11 cellular contexts compared by ENCODE assay signal in the genomic region with DNA sequence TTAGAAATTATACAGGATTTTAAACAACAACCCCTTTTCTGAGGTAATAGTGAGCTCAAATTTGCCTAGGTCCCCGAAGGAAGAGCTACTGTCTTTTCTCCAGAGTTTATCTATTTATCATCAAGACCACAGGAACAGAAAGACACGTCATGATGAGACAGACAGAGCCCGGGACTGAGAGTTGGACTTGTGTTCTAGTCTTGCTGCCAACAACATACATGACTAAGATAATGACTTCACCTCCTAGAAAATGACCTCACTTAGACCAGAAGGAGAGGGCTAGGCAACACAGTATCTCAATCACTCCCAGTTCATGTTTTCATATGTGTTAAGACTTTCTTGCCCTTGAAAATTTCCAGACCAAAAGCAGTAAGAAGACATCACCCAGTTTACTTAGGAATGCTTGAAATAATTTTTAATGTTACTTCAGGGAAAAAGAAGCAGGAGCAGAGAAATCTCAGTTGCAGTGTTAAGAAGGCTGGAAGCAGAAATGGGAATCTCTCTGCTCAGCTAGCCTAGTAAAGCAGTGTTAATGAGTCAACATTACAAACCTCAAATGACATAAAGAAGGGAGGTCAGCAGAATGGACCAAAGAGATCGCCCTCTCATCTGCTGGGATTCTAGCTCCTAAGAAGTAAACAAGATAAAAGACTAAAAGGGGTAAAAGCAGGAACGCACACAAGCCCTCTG. TPM values are rescaled to one million over a fixed set of nuclear protein-coding genes. Genes with fewer than 3 reads are reported as not detected.
DNase-seq lines count a peak whose midpoint lies in the region; ATAC-seq and TF ChIP-seq lines count a peak whose summit lies in the region.
"Had no signal": no experiment of that assay in that cellular context is flagged by ENCODE, and none has a peak within 500 bp of the region (broad histone marks: within the 10 kb centered on the region; RNA-seq: fewer than 3 reads in every experiment).

No MANE protein-coding gene starts in this region.

- DNase-seq in HCEC 1CT: peak; percentile 96
- DNase-seq in SW 1271 (lab: John Stamatoyannopoulos, UW): peak; percentile 83 to 93
- DNase-seq in heart right ventricle: no peak
- DNase-seq in NCI-H128 (lab: John Stamatoyannopoulos, UW; ENCODE audit: unreplicated experiment): no peak
- no peak for DNase-seq in mesenteric fat pad (ENCODE audit: low spot score)
- DNase-seq in MM.1S: no peak
- DNase-seq: activated naive CD8-positive, alpha-beta T cell treated with anti-CD3 and anti-CD28 coated beads, Interleukin-2, amount 10 ng/mL, durations not matched to agents 7 days and 5 days; NCI-H774; spleen had no signal

- H3K79me2 ChIP-seq in MM.1S (ENCODE audit: low read length): no peaks in the 10 kb centered on the region

- no peaks in the 10 kb centered on the region for H3K9me2 ChIP-seq in MM.1S (replicated peaks; ENCODE audit: insufficient read depth, low read length)

- peaks cover 0 to 92% (median 59%) of the 10 kb centered on the region in 9 donors for H3K4me1 ChIP-seq in heart right ventricle
- H3K4me1 ChIP-seq in stomach smooth muscle (ENCODE audit: control insufficient read depth, insufficient read depth, low read length): peaks cover 22% of the 10 kb centered on the region
- H3K4me1 ChIP-seq in MM.1S (ENCODE audit: low read length): no peaks in the 10 kb centered on the region
- H3K4me1 ChIP-seq: spleen had no signal

- H3K36me3 ChIP-seq in heart right ventricle (no peaks in the 10 kb centered on the region), stomach smooth muscle (ENCODE audit: control insufficient read depth in 2 of 2, insufficient read depth in 2 of 2, low read length in 2 of 2) (no peaks in the 10 kb centered on the region), MM.1S (replicated peaks; ENCODE audit: insufficient read depth, low read length) (no peaks in the 10 kb centered on the region)
- H3K36me3 ChIP-seq: spleen had no signal

- no peaks in the 10 kb centered on the region for H3F3A ChIP-seq in MM.1S (ENCODE audit: insufficient read depth, low read length)

- ATAC-seq in heart right ventricle: peak in 7 of 8 donors; percentile 64 to 94 (median 71)
- ATAC-seq in GM21786 (IDR thresholded peaks at IDR 0.05; ENCODE audit: unreplicated experiment): no peak

- H3K9me3 ChIP-seq in heart right ventricle: no peaks in the 10 kb centered on the region
- H3K9me3 ChIP-seq in stomach smooth muscle (ENCODE audit: control insufficient read depth in 2 of 2, low read length in 2 of 2): no peaks in the 10 kb centered on the region
- no peaks in the 10 kb centered on the region for H3K9me3 ChIP-seq in MM.1S (replicated peaks; ENCODE audit: insufficient read depth, low read length)
- H3K9me3 ChIP-seq: spleen had no signal

- no peak overlapping the region for H3K4me2 ChIP-seq in MM.1S (ENCODE audit: low read depth, low read length)

- H3K27ac ChIP-seq in heart right ventricle: peak overlapping the region in 8 of 10 donors; percentile 21 to 72 (median 54)
- H3K27ac ChIP-seq in stomach smooth muscle (ENCODE audit: low read length): peak overlapping the region; percentile 81
- H3K27ac ChIP-seq in MM.1S (ENCODE audit: low read length): no peak overlapping the region
- H3K27ac ChIP-seq: spleen had no signal

- H3K27me3 ChIP-seq in heart right ventricle (no peaks in the 10 kb centered on the region), stomach smooth muscle (ENCODE audit: control insufficient read depth in 1 of 2, insufficient read depth in 2 of 2, low read length in 2 of 2) (no peaks in the 10 kb centered on the region), MM.1S (replicated peaks; ENCODE audit: insufficient read depth, low read length) (no peaks in the 10 kb centered on the region)
- H3K27me3 ChIP-seq: spleen had no signal

- no peak for TF ChIP-seq CTCF in heart right ventricle (IDR thresholded peaks at IDR 0.05)
- no peak for TF ChIP-seq CTCF in MM.1S (IDR thresholded peaks at IDR 0.05; ENCODE audit: low read length)

- WGBS in heart right ventricle, 2 donors: 39 to 40% methylated on average over 5 of the region's 5 CpGs

- no peaks in the 10 kb centered on the region for H4K20me1 ChIP-seq in MM.1S (ENCODE audit: insufficient read depth, low read length)

- no peak overlapping the region for H2AFZ ChIP-seq in MM.1S (ENCODE audit: low read length)

- intact Hi-C loops in heart right ventricle (cut with DNase I): loop anchor here in 1 of 10 donors (5.0 kb wide), 1 partner anchor 174 kb away; no protein-coding TSS in a partner anchor

- H3K4me3 ChIP-seq in heart right ventricle (no peak overlapping the region), stomach smooth muscle (ENCODE audit: low read length in 2 of 2) (peak overlapping the region in 1 of 2 donors; percentile 24), MM.1S (ENCODE audit: low read length) (no peak overlapping the region)
- H3K4me3 ChIP-seq: spleen had no signal

- H3K9ac ChIP-seq in stomach smooth muscle (ENCODE audit: low read length in 2 of 2): peak overlapping the region; percentile 17 to 43
- no peak overlapping the region for H3K9ac ChIP-seq in MM.1S (ENCODE audit: low read length)

RNA-seq across cellular contexts. Expression of a gene that starts 24.9 kb away (rescaled TPM):
- total RNA-seq in heart right ventricle: 10 to 100 TPM; 10.1 to 18.2 (median 15.2) TPM
- 1 to 10 TPM; 2.1 to 2.6 TPM for polyA plus RNA-seq in heart right ventricle
- total RNA-seq in mesenteric fat pad: 26.8 TPM

Comparison
In these comparisons a context has a peak if more than half of its experiments do, and no peak if none do; other contexts are left out.
1. DNase-seq: peak in HCEC 1CT (single experiment) and SW 1271 (2 of 2); none in heart right ventricle (0 of 2), NCI-H128 (single experiment), mesenteric fat pad (single experiment) and MM.1S (single experiment).